In genomic region chr1:153393926-153394325, GRCh38 we compare ENCODE assay signal across 2 cellular contexts.
TF ChIP-seq lines count a peak whose summit lies in the region.

No MANE protein-coding gene starts in this region.

TF ChIP-seq in SK-N-SH treated with all-trans-retinoic acid at 6 μM for 48 hours, 23 proteins besides CTCF, POLR2A, EP300 and RAD21:
- TF ChIP-seq ZFP3 (CRISPR knock-in tag; IDR thresholded peaks at IDR 0.05) (no peak), ARNTL (CRISPR knock-in tag; IDR thresholded peaks at IDR 0.05; ENCODE audit: borderline replicate concordance, low read depth) (no peak)
- TF ChIP-seq, protein P1, sequence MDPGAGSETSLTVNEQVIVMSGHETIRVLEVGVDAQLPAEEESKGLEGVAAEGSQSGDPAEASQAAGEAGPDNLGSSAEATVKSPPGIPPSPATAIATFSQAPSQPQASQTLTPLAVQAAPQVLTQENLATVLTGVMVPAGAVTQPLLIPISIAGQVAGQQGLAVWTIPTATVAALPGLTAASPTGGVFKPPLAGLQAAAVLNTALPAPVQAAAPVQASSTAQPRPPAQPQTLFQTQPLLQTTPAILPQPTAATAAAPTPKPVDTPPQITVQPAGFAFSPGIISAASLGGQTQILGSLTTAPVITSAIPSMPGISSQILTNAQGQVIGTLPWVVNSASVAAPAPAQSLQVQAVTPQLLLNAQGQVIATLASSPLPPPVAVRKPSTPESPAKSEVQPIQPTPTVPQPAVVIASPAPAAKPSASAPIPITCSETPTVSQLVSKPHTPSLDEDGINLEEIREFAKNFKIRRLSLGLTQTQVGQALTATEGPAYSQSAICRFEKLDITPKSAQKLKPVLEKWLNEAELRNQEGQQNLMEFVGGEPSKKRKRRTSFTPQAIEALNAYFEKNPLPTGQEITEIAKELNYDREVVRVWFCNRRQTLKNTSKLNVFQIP (CRISPR knock-in tag; IDR thresholded peaks at IDR 0.05; ENCODE audit: borderline replicate concordance, low read depth) = no peak

TF ChIP-seq in SK-N-SH, 30 proteins besides CTCF, POLR2A, EP300 and RAD21:
- TF ChIP-seq GATA2 (CRISPR knock-in tag; IDR thresholded peaks at IDR 0.05) = no peak
TF ChIP-seq in SK-N-SH: peak in this region for 0.
